In genomic region chr11:17244046-17244445, GRCh38 we compare ENCODE assay signal across 9 cellular contexts. TPM values are rescaled to one million over a fixed set of nuclear protein-coding genes. Genes with fewer than 3 reads are reported as not detected.
DNase-seq lines count a peak whose midpoint lies in the region; ATAC-seq and TF ChIP-seq lines count a peak whose summit lies in the region.
"Had no signal": no experiment of that assay in that cellular context is flagged by ENCODE, and none has a peak within 500 bp of the region (broad histone marks: within the 10 kb centered on the region; RNA-seq: fewer than 3 reads in every experiment).

No MANE protein-coding gene starts in this region.

- peaks cover 8 to 13% of the 10 kb centered on the region in 2 donors for H3K4me1 Mint-ChIP-seq in natural killer cell treated with Interleukin-12 subunit alpha and Interleukin-12 subunit beta and Interleukin-15 and Interleukin-18, amount 100 ng/mL, for 72 hours (ENCODE audit: low read depth in 2 of 2)

- no peaks in the 10 kb centered on the region for H3K27me3 ChIP-seq in brain microvascular endothelial cell (replicated peaks)

- H3K36me3 Mint-ChIP-seq in natural killer cell treated with Interleukin-12 subunit alpha and Interleukin-12 subunit beta and Interleukin-15 and Interleukin-18, amount 100 ng/mL, for 72 hours: no peaks in the 10 kb centered on the region

- H3K27me3 Mint-ChIP-seq in natural killer cell treated with Interleukin-12 subunit alpha and Interleukin-12 subunit beta and Interleukin-15 and Interleukin-18, amount 100 ng/mL, for 72 hours: peaks cover 19 to 24% of the 10 kb centered on the region in 2 donors

- in situ Hi-C loops in brain microvascular endothelial cell (cut with HindIII; ENCODE audit: low pct_ligation_motif_present, low sequenced_read_pairs): no loop called here

- H3K4me3 Mint-ChIP-seq in natural killer cell treated with Interleukin-12 subunit alpha and Interleukin-12 subunit beta and Interleukin-15 and Interleukin-18, amount 100 ng/mL, for 72 hours: no peak overlapping the region

- no peak for DNase-seq in natural killer cell treated with Interleukin-12 subunit alpha and Interleukin-12 subunit beta and Interleukin-15 and Interleukin-18, amount 100 ng/mL, for 72 hours (ENCODE audit: low spot score)
- DNase-seq in SHP77 treated with DMSO at 0.1 percent for 48 hours (lab: John Stamatoyannopoulos, UW) (no peak), brain microvascular endothelial cell (no peak), NCI-H187 treated with DMSO at 0.1 percent for 48 hours (lab: John Stamatoyannopoulos, UW) (no peak)
- DNase-seq: DMS 273 treated with DMSO at 0.1 percent for 48 hours had no signal

- no peaks in the 10 kb centered on the region for H3K36me3 ChIP-seq in brain microvascular endothelial cell (replicated peaks)

- H3K27ac Mint-ChIP-seq in natural killer cell treated with Interleukin-12 subunit alpha and Interleukin-12 subunit beta and Interleukin-15 and Interleukin-18, amount 100 ng/mL, for 72 hours: peak overlapping the region in 1 of 2 donors; percentile 80

- TF ChIP-seq CTCF in brain microvascular endothelial cell (IDR thresholded peaks at IDR 0.05; ENCODE audit: low read depth, low read length, missing control alignments): no peak

- no peaks in the 10 kb centered on the region for H3K9me3 Mint-ChIP-seq in natural killer cell treated with Interleukin-12 subunit alpha and Interleukin-12 subunit beta and Interleukin-15 and Interleukin-18, amount 100 ng/mL, for 72 hours

- ATAC-seq in GM18873 (IDR thresholded peaks at IDR 0.05; ENCODE audit: low FRiP score, unreplicated experiment) (peak; percentile 83), GM21737 (IDR thresholded peaks at IDR 0.05; ENCODE audit: unreplicated experiment) (peak; percentile 88), HG03439 (IDR thresholded peaks at IDR 0.05; ENCODE audit: unreplicated experiment) (peak; percentile 74)
- peak; percentile 82 to 83 for ATAC-seq in natural killer cell treated with Interleukin-12 subunit alpha and Interleukin-12 subunit beta and Interleukin-15 and Interleukin-18, amount 100 ng/mL, for 72 hours

- H3K27ac ChIP-seq in brain microvascular endothelial cell: no peak overlapping the region
- H3K27ac ChIP-seq: skin epidermis had no signal

- H3K4me3 ChIP-seq in brain microvascular endothelial cell (ENCODE audit: low read depth, low read length): no peak overlapping the region
- H3K4me3 ChIP-seq: skin epidermis had no signal

RNA-seq across cellular contexts. Expression of gene NUCB2, which starts 32.5 kb away (rescaled TPM):
- total RNA-seq in natural killer cell treated with Interleukin-12 subunit alpha and Interleukin-12 subunit beta and Interleukin-15 and Interleukin-18, amount 100 ng/mL, for 72 hours: 10 to 100 TPM; 43.6 to 50.4 TPM

RNA-seq across cellular contexts. Expression of gene PIK3C2A, which starts 36.3 kb away (rescaled TPM):
- total RNA-seq in natural killer cell treated with Interleukin-12 subunit alpha and Interleukin-12 subunit beta and Interleukin-15 and Interleukin-18, amount 100 ng/mL, for 72 hours: 10 to 100 TPM; 25.7 to 37.3 TPM
